Comparison of ENCODE assay signal across 14 cellular contexts in genomic region chr12:131242741-131243496, GRCh38.
DNase-seq lines count a peak whose midpoint lies in the region; ATAC-seq, FAIRE-seq and TF ChIP-seq lines count a peak whose summit lies in the region.
"Had no signal": no experiment of that assay in that cellular context is flagged by ENCODE, and none has a peak within 500 bp of the region (broad histone marks: within the 10 kb centered on the region; RNA-seq: fewer than 3 reads in every experiment).

No MANE protein-coding gene starts in this region.

- no peak overlapping the region for H4K8ac ChIP-seq in H9 (replicated peaks; ENCODE audit: insufficient read length, low read depth, low read length)

- peak overlapping the region; percentile 91 for H4K5ac ChIP-seq in H9 (ENCODE audit: insufficient read length, low read depth, low read length)

- H3K4me2 ChIP-seq in H9 (ENCODE audit: insufficient read depth, insufficient read length, low read length): no peak overlapping the region

- H3K79me2 ChIP-seq in H9 (ENCODE audit: insufficient read depth, low read length): no peaks in the 10 kb centered on the region

- H2AFZ ChIP-seq in H9 (ENCODE audit: low read length): no peak overlapping the region

- H3K18ac ChIP-seq in H9 (ENCODE audit: insufficient read length, low read depth, low read length): peak overlapping the region; percentile 71

- no peaks in the 10 kb centered on the region for H3K23me2 ChIP-seq in H9 (ENCODE audit: insufficient read length, low read depth, low read length, poor library complexity, severe bottlenecking)

- H3K79me1 ChIP-seq in H9 (ENCODE audit: insufficient read depth, low read depth, low read length, poor library complexity, severe bottlenecking): no peaks in the 10 kb centered on the region

- no peak overlapping the region for H2AK5ac ChIP-seq in H9 (ENCODE audit: insufficient read length, low read length)

- H2BK15ac ChIP-seq in H9 (ENCODE audit: low read depth, low read length): no peak overlapping the region

- no peak overlapping the region for H3K4me3 Mint-ChIP-seq in H9
- H3K4me3 Mint-ChIP-seq: effector memory CD8-positive, alpha-beta T cell; HFFc6 had no signal

- no peak overlapping the region for H3T11ph ChIP-seq in H9 (ENCODE audit: low read length)

- ATAC-seq in GM18519 (IDR thresholded peaks at IDR 0.05; ENCODE audit: low FRiP score, unreplicated experiment) (no peak), HG02973 (IDR thresholded peaks at IDR 0.05; ENCODE audit: unreplicated experiment) (no peak)
- ATAC-seq: effector memory CD8-positive, alpha-beta T cell had no signal

- TF ChIP-seq CTCF in H9 (conservative IDR thresholded peaks at IDR 0.05): no peak
- no peak for TF ChIP-seq CTCF in D721Med (IDR thresholded peaks at IDR 0.05; ENCODE audit: insufficient read depth, missing control alignments)

- H2BK5ac ChIP-seq in H9 (ENCODE audit: insufficient read length, low read length): no peak overlapping the region

- peaks cover 16 to 18% of the 10 kb centered on the region in 2 experiments; a peak in 4 of 5 replicates for H3K9me3 Mint-ChIP-seq in H9
- H3K9me3 Mint-ChIP-seq: effector memory CD8-positive, alpha-beta T cell had no signal

- H3K27ac Mint-ChIP-seq in H9: no peak overlapping the region; a peak in 1 of 7 replicates
- H3K27ac Mint-ChIP-seq: effector memory CD8-positive, alpha-beta T cell; HFFc6 had no signal

- H3K4me1 ChIP-seq in H9 (ENCODE audit: insufficient read depth, low read length): no peaks in the 10 kb centered on the region

- H3K36me3 Mint-ChIP-seq in H9 (ENCODE audit: insufficient read depth in 1 of 3, low read depth in 3 of 3): peaks cover 7 to 17% (median 8%) of the 10 kb centered on the region in 3 experiments

- no peak overlapping the region for H4K91ac ChIP-seq in H9 (ENCODE audit: insufficient read length, low read depth, low read length)

- no CpG with 5 or more reads among the region's 5 CpGs for WGBS in H9 (ENCODE audit: extremely low coverage, insufficient read length, low lambda C conversion rate)

- peaks cover 2 to 6% of the 10 kb centered on the region in 2 experiments; a peak in 3 of 4 replicates for H3K4me1 Mint-ChIP-seq in H9

- no peak overlapping the region for H3K9ac ChIP-seq in H9 (ENCODE audit: extremely low read depth, insufficient read length, low read length)

- peak; percentile 19 for DNase-seq in NCI-H1092 treated with DMSO at 0.1 percent for 48 hours (lab: John Stamatoyannopoulos, UW)
- DNase-seq in NCI-H1092 (lab: John Stamatoyannopoulos, UW): no peak
- peak; percentile 82 for DNase-seq in H9
- DNase-seq in SK-N-DZ (ENCODE audit: low spot score): peak; percentile 95
- DNase-seq in left kidney (ENCODE audit: low read depth, low spot score): peak; percentile 59
- no peak for DNase-seq in D721Med (ENCODE audit: insufficient read length, low spot score)
- DNase-seq: activated effector memory CD4-positive, alpha-beta T cell treated with anti-CD3 and anti-CD28 coated beads, Interleukin-2, amount 50 U/mL, for 16 hours; effector memory CD8-positive, alpha-beta T cell; HFFc6; IMR-90; SHP77 had no signal

- H2BK20ac ChIP-seq in H9 (ENCODE audit: low read depth, low read length, poor library complexity, severe bottlenecking): no peak overlapping the region

- no peaks in the 10 kb centered on the region for H3K9me3 ChIP-seq in H9 (ENCODE audit: control insufficient read depth, low read depth, low read length)

- H3K23ac ChIP-seq in H9 (ENCODE audit: insufficient read length, low read depth, low read length): no peak overlapping the region

- no peak overlapping the region for H3K56ac ChIP-seq in H9 (ENCODE audit: insufficient read length, low read depth, low read length)

- H4K20me1 ChIP-seq in H9 (ENCODE audit: control insufficient read depth, insufficient read depth, insufficient read length): no peaks in the 10 kb centered on the region

- peaks cover 34% of the 10 kb centered on the region for H3K27me3 Mint-ChIP-seq in H9 (ENCODE audit: low read depth)

- H3K14ac ChIP-seq in H9 (ENCODE audit: insufficient read depth, low read length): no peak overlapping the region; the same call in 1 of the 2 replicates

- no peaks in the 10 kb centered on the region for H3K27me3 ChIP-seq in H9 (ENCODE audit: insufficient read depth, low read length)

- no peak overlapping the region for H2BK12ac ChIP-seq in H9 (ENCODE audit: insufficient read length, low read depth, low read length)

- no peak for FAIRE-seq in D721Med (lab: Jason Lieb, UNC)

- no peak overlapping the region for H2BK120ac ChIP-seq in H9 (ENCODE audit: low read depth, low read length, poor library complexity, severe bottlenecking)

- no peak overlapping the region for H3K27ac ChIP-seq in H9 (ENCODE audit: insufficient read length, low read depth, low read length)
- H3K27ac ChIP-seq: thoracic aorta had no signal

- H3K4ac ChIP-seq in H9 (ENCODE audit: low read depth, low read length): no peak overlapping the region

Comparison
In these comparisons a context has a peak if more than half of its experiments do, and no peak if none do; other contexts are left out.
1. DNase-seq: peak in NCI-H1092 treated with DMSO at 0.1 percent for 48 hours (single experiment), H9 (single experiment), SK-N-DZ (single experiment) and left kidney (single experiment); none in NCI-H1092 (single experiment) and D721Med (single experiment).